ENCODE assay signal across 16 cellular contexts in genomic region chr3:71033681-71034220, GRCh38.
A peak's percentile ranks its signal among the peaks of the same experiment; 100 is the strongest.
DNase-seq lines count a peak whose midpoint lies in the region; ATAC-seq and TF ChIP-seq lines count a peak whose summit lies in the region.
"Had no signal": no experiment of that assay in that cellular context is flagged by ENCODE, and none has a peak within 500 bp of the region (broad histone marks: within the 10 kb centered on the region; RNA-seq: fewer than 3 reads in every experiment).

No MANE protein-coding gene starts in this region.

- POLR2A ChIA-PET in activated naive CD8-positive, alpha-beta T cell treated with anti-CD3 and anti-CD28 coated beads, Interleukin-2, amount 10 ng/mL, durations not matched to agents 7 days and 5 days (lab: Charles Lee) = interaction anchor here (1.0 kb wide), 1 partner anchor 11 kb away, joined by 3 read pairs; no protein-coding TSS in a partner anchor

- H3K27me3 Mint-ChIP-seq in stimulated activated naive CD8-positive, alpha-beta T cell treated with anti-CD3 and anti-CD28 coated beads, Interleukin-15, Interleukin-2, amounts not matched to agents 100 ng/mL and 50 ng/mL, for 24 hours = no peaks in the 10 kb centered on the region
- no peaks in the 10 kb centered on the region for H3K27me3 Mint-ChIP-seq in stimulated activated naive CD8-positive, alpha-beta T cell treated with anti-CD3 and anti-CD28 coated beads, Interleukin-15, amount 100 ng/mL, for 72 hours
- no peaks in the 10 kb centered on the region for H3K27me3 Mint-ChIP-seq in activated naive CD8-positive, alpha-beta T cell treated with anti-CD3 and anti-CD28 coated beads, Interleukin-2, amount 10 ng/mL, durations not matched to agents 7 days and 5 days
- H3K27me3 Mint-ChIP-seq in immature natural killer cell (ENCODE audit: low read depth in 3 of 3) = no peaks in the 10 kb centered on the region
- H3K27me3 Mint-ChIP-seq in activated CD8-positive, alpha-beta memory T cell treated with anti-CD3 and anti-CD28 coated beads, Interleukin-2, amount 10 ng/mL, durations not matched to agents 7 days and 5 days = no peaks in the 10 kb centered on the region

- TF ChIP-seq POLR2A in vagina (IDR thresholded peaks at IDR 0.05) = no peak

- no peaks in the 10 kb centered on the region for H3K9me3 Mint-ChIP-seq in stimulated activated naive CD8-positive, alpha-beta T cell treated with anti-CD3 and anti-CD28 coated beads, Interleukin-15, Interleukin-2, amounts not matched to agents 100 ng/mL and 50 ng/mL, for 24 hours
- no peaks in the 10 kb centered on the region for H3K9me3 Mint-ChIP-seq in stimulated activated naive CD8-positive, alpha-beta T cell treated with anti-CD3 and anti-CD28 coated beads, Interleukin-15, amount 100 ng/mL, for 72 hours
- peaks cover 2% of the 10 kb centered on the region for H3K9me3 Mint-ChIP-seq in activated naive CD8-positive, alpha-beta T cell treated with anti-CD3 and anti-CD28 coated beads, Interleukin-2, amount 10 ng/mL, durations not matched to agents 7 days and 5 days
- H3K9me3 Mint-ChIP-seq in immature natural killer cell = no peaks in the 10 kb centered on the region
- H3K9me3 Mint-ChIP-seq in activated CD8-positive, alpha-beta memory T cell treated with anti-CD3 and anti-CD28 coated beads, Interleukin-2, amount 10 ng/mL, durations not matched to agents 7 days and 5 days (ENCODE audit: low read depth) = no peaks in the 10 kb centered on the region

- H3K27ac ChIP-seq in vagina = peak overlapping the region; percentile 16
- H3K27ac ChIP-seq: neural progenitor cell, suprapubic skin had no signal

- H3K4me3 ChIP-seq in vagina = no peak overlapping the region
- H3K4me3 ChIP-seq: neural progenitor cell, suprapubic skin had no signal

- intact Hi-C loops in vagina (cut with DNase I) = no loop called here

- peak overlapping the region; percentile 55 for H3K27ac Mint-ChIP-seq in stimulated activated naive CD8-positive, alpha-beta T cell treated with anti-CD3 and anti-CD28 coated beads, Interleukin-15, Interleukin-2, amounts not matched to agents 100 ng/mL and 50 ng/mL, for 24 hours
- peak overlapping the region in 1 of 2 donors; percentile 73 for H3K27ac Mint-ChIP-seq in stimulated activated naive CD8-positive, alpha-beta T cell treated with anti-CD3 and anti-CD28 coated beads, Interleukin-15, amount 100 ng/mL, for 72 hours
- H3K27ac Mint-ChIP-seq in activated naive CD8-positive, alpha-beta T cell treated with anti-CD3 and anti-CD28 coated beads, Interleukin-2, amount 10 ng/mL, durations not matched to agents 7 days and 5 days = peak overlapping the region; percentile 33
- H3K27ac Mint-ChIP-seq in immature natural killer cell = peak overlapping the region in 4 of 6 donors; percentile 10 to 42 (median 32)
- no peak overlapping the region for H3K27ac Mint-ChIP-seq in activated CD8-positive, alpha-beta memory T cell treated with anti-CD3 and anti-CD28 coated beads, Interleukin-2, amount 10 ng/mL, durations not matched to agents 7 days and 5 days

- peaks cover 99% of the 10 kb centered on the region for H3K4me1 Mint-ChIP-seq in stimulated activated naive CD8-positive, alpha-beta T cell treated with anti-CD3 and anti-CD28 coated beads, Interleukin-15, Interleukin-2, amounts not matched to agents 100 ng/mL and 50 ng/mL, for 24 hours (ENCODE audit: low read depth)
- peaks cover 93% of the 10 kb centered on the region for H3K4me1 Mint-ChIP-seq in stimulated activated naive CD8-positive, alpha-beta T cell treated with anti-CD3 and anti-CD28 coated beads, Interleukin-15, amount 100 ng/mL, for 72 hours
- peaks cover 53% of the 10 kb centered on the region for H3K4me1 Mint-ChIP-seq in activated naive CD8-positive, alpha-beta T cell treated with anti-CD3 and anti-CD28 coated beads, Interleukin-2, amount 10 ng/mL, durations not matched to agents 7 days and 5 days
- peaks cover 59 to 83% of the 10 kb centered on the region in 2 donors for H3K4me1 Mint-ChIP-seq in immature natural killer cell
- H3K4me1 Mint-ChIP-seq in activated CD8-positive, alpha-beta memory T cell treated with anti-CD3 and anti-CD28 coated beads, Interleukin-2, amount 10 ng/mL, durations not matched to agents 7 days and 5 days = peaks cover 25% of the 10 kb centered on the region

- ATAC-seq in stimulated activated naive CD8-positive, alpha-beta T cell treated with anti-CD3 and anti-CD28 coated beads, Interleukin-15, amount 100 ng/mL, for 72 hours = no peak
- ATAC-seq in activated naive CD8-positive, alpha-beta T cell treated with anti-CD3 and anti-CD28 coated beads, Interleukin-2, amount 10 ng/mL, durations not matched to agents 7 days and 5 days (ENCODE audit: low read depth) = no peak
- no peak for ATAC-seq in GM19455 (IDR thresholded peaks at IDR 0.05; ENCODE audit: unreplicated experiment)
- ATAC-seq in activated CD8-positive, alpha-beta memory T cell treated with anti-CD3 and anti-CD28 coated beads, Interleukin-2, amount 10 ng/mL, durations not matched to agents 7 days and 5 days = no peak
- ATAC-seq: HCT116, right cardiac atrium had no signal

- no peak for DNase-seq in stimulated activated naive CD8-positive, alpha-beta T cell treated with anti-CD3 and anti-CD28 coated beads, Interleukin-15, amount 100 ng/mL, for 72 hours
- DNase-seq in activated naive CD8-positive, alpha-beta T cell treated with anti-CD3 and anti-CD28 coated beads, Interleukin-2, amount 10 ng/mL, durations not matched to agents 7 days and 5 days = no peak
- DNase-seq in immature natural killer cell = no peak
- no peak for DNase-seq in vagina (ENCODE audit: extremely low spot score in 2 of 2)
- no peak for DNase-seq in LoVo (ENCODE audit: low spot score)
- no peak for DNase-seq in activated CD8-positive, alpha-beta memory T cell treated with anti-CD3 and anti-CD28 coated beads, Interleukin-2, amount 10 ng/mL, durations not matched to agents 7 days and 5 days
- DNase-seq: activated CD4-positive, alpha-beta T cell treated with anti-CD3 and anti-CD28 coated beads for 1 hour; GDM1; NCI-H187 treated with DMSO at 0.1 percent for 48 hours; right cardiac atrium; SHP77 treated with DMSO at 0.1 percent for 48 hours had no signal

- H3K27me3 ChIP-seq in vagina = no peaks in the 10 kb centered on the region
- H3K27me3 ChIP-seq: neural progenitor cell, suprapubic skin had no signal

- no peak overlapping the region for H3K4me3 Mint-ChIP-seq in stimulated activated naive CD8-positive, alpha-beta T cell treated with anti-CD3 and anti-CD28 coated beads, Interleukin-15, Interleukin-2, amounts not matched to agents 100 ng/mL and 50 ng/mL, for 24 hours
- H3K4me3 Mint-ChIP-seq in stimulated activated naive CD8-positive, alpha-beta T cell treated with anti-CD3 and anti-CD28 coated beads, Interleukin-15, amount 100 ng/mL, for 72 hours = no peak overlapping the region
- H3K4me3 Mint-ChIP-seq in activated naive CD8-positive, alpha-beta T cell treated with anti-CD3 and anti-CD28 coated beads, Interleukin-2, amount 10 ng/mL, durations not matched to agents 7 days and 5 days = no peak overlapping the region
- H3K4me3 Mint-ChIP-seq in immature natural killer cell = no peak overlapping the region
- H3K4me3 Mint-ChIP-seq in activated CD8-positive, alpha-beta memory T cell treated with anti-CD3 and anti-CD28 coated beads, Interleukin-2, amount 10 ng/mL, durations not matched to agents 7 days and 5 days = no peak overlapping the region
- H3K4me3 Mint-ChIP-seq: neural progenitor cell had no signal

- CTCF ChIA-PET in activated CD8-positive, alpha-beta memory T cell treated with anti-CD3 and anti-CD28 coated beads, Interleukin-2, amount 10 ng/mL, durations not matched to agents 7 days and 5 days (lab: Charles Lee) = no interaction called here

- H3K36me3 ChIP-seq in vagina = no peaks in the 10 kb centered on the region
- H3K36me3 ChIP-seq: neural progenitor cell had no signal

- no peak for TF ChIP-seq CTCF in vagina (IDR thresholded peaks at IDR 0.05)

- H3K36me3 Mint-ChIP-seq in stimulated activated naive CD8-positive, alpha-beta T cell treated with anti-CD3 and anti-CD28 coated beads, Interleukin-15, Interleukin-2, amounts not matched to agents 100 ng/mL and 50 ng/mL, for 24 hours (ENCODE audit: low read depth) = peaks cover 92% of the 10 kb centered on the region
- peaks cover 70% of the 10 kb centered on the region for H3K36me3 Mint-ChIP-seq in activated naive CD8-positive, alpha-beta T cell treated with anti-CD3 and anti-CD28 coated beads, Interleukin-2, amount 10 ng/mL, durations not matched to agents 7 days and 5 days
- H3K36me3 Mint-ChIP-seq in immature natural killer cell = no peaks in the 10 kb centered on the region
- H3K36me3 Mint-ChIP-seq in activated CD8-positive, alpha-beta memory T cell treated with anti-CD3 and anti-CD28 coated beads, Interleukin-2, amount 10 ng/mL, durations not matched to agents 7 days and 5 days = peaks cover 38% of the 10 kb centered on the region

- H3K9me3 ChIP-seq in vagina = no peaks in the 10 kb centered on the region
- H3K9me3 ChIP-seq: suprapubic skin had no signal

- peaks cover 43% of the 10 kb centered on the region for H3K4me1 ChIP-seq in vagina
- H3K4me1 ChIP-seq: neural progenitor cell had no signal
